In genomic region chr13:20901668-20902437, GRCh38 we compare ENCODE assay signal across 8 cellular contexts. TPM values are rescaled to one million over a fixed set of nuclear protein-coding genes. Genes with fewer than 3 reads are reported as not detected.
DNase-seq lines count a peak whose midpoint lies in the region; ATAC-seq and TF ChIP-seq lines count a peak whose summit lies in the region.

No MANE protein-coding gene starts in this region.

- no peaks in the 10 kb centered on the region for H3K9me3 Mint-ChIP-seq in activated CD4-positive, alpha-beta T cell treated with anti-CD3 and anti-CD28 coated beads, Interleukin-2, amount 10 ng/mL, durations not matched to agents 24 days and 14 days
- H3K9me3 Mint-ChIP-seq in natural killer cell = no peaks in the 10 kb centered on the region

- no peaks in the 10 kb centered on the region for H3K9me3 ChIP-seq in esophagus muscularis mucosa
- H3K9me3 ChIP-seq in upper lobe of right lung = no peaks in the 10 kb centered on the region

- intact Hi-C loops in activated CD4-positive, alpha-beta T cell treated with anti-CD3 and anti-CD28 coated beads, Interleukin-2, amount 10 ng/mL, durations not matched to agents 24 days and 14 days (cut with micrococcal nuclease) = loop anchor here (1.0 to 10.0 kb wide), 5 partner anchors 129 to 1117 kb away; partner anchors contain the start of genes EEF1AKMT1, IL17D, MRPL57 and PSPC1
- intact Hi-C loops in esophagus muscularis mucosa (cut with DNase I) = no loop called here
- intact Hi-C loops in natural killer cell (cut with micrococcal nuclease) = no loop called here
- intact Hi-C loops in upper lobe of right lung (cut with DNase I) = no loop called here

- peak overlapping the region; percentile 94 for H3K27ac Mint-ChIP-seq in activated CD4-positive, alpha-beta T cell treated with anti-CD3 and anti-CD28 coated beads, Interleukin-2, amount 10 ng/mL, durations not matched to agents 24 days and 14 days
- peak overlapping the region; percentile 84 to 97 for H3K27ac Mint-ChIP-seq in natural killer cell

- peak overlapping the region; percentile 80 to 94 (median 86) for H3K4me3 ChIP-seq in esophagus muscularis mucosa
- H3K4me3 ChIP-seq in upper lobe of right lung = peak overlapping the region; percentile 96

- H3K36me3 Mint-ChIP-seq in activated CD4-positive, alpha-beta T cell treated with anti-CD3 and anti-CD28 coated beads, Interleukin-2, amount 10 ng/mL, durations not matched to agents 24 days and 14 days (ENCODE audit: low read depth) = peaks cover 19% of the 10 kb centered on the region
- no peaks in the 10 kb centered on the region for H3K36me3 Mint-ChIP-seq in natural killer cell

- H3K27ac ChIP-seq in esophagus muscularis mucosa (replicated peaks in 1 of 4) (peak overlapping the region; percentile 90 to 98 (median 92)), upper lobe of right lung (peak overlapping the region; percentile 96)

- TF ChIP-seq POLR2A in esophagus muscularis mucosa (IDR thresholded peaks at IDR 0.05; ENCODE audit: low read depth) = no peak

- TF ChIP-seq CTCF in esophagus muscularis mucosa (IDR thresholded peaks at IDR 0.05) (no peak), natural killer cell (IDR thresholded peaks at IDR 0.05) (no peak), upper lobe of right lung (IDR thresholded peaks at IDR 0.05) (no peak)

- peaks cover 26% of the 10 kb centered on the region for H3K4me1 Mint-ChIP-seq in activated CD4-positive, alpha-beta T cell treated with anti-CD3 and anti-CD28 coated beads, Interleukin-2, amount 10 ng/mL, durations not matched to agents 24 days and 14 days
- peaks cover 22 to 23% of the 10 kb centered on the region in 2 donors for H3K4me1 Mint-ChIP-seq in natural killer cell

- H3K27me3 ChIP-seq in esophagus muscularis mucosa = no peaks in the 10 kb centered on the region
- H3K27me3 ChIP-seq in upper lobe of right lung = no peaks in the 10 kb centered on the region

- ATAC-seq in HG02678 (IDR thresholded peaks at IDR 0.05; ENCODE audit: unreplicated experiment) (peak; percentile 20), natural killer cell (peak; percentile 40 to 58 (median 46)), upper lobe of right lung (peak; percentile 70)

- WGBS in esophagus muscularis mucosa = 4% methylated on average over 17 of the region's 21 CpGs

- peaks cover 17 to 34% (median 28%) of the 10 kb centered on the region in 4 donors for H3K4me1 ChIP-seq in esophagus muscularis mucosa
- peaks cover 17% of the 10 kb centered on the region for H3K4me1 ChIP-seq in upper lobe of right lung

- TF ChIP-seq EP300 in esophagus muscularis mucosa (IDR thresholded peaks at IDR 0.05) = no peak

- peak overlapping the region; percentile 99 for H3K4me3 Mint-ChIP-seq in activated CD4-positive, alpha-beta T cell treated with anti-CD3 and anti-CD28 coated beads, Interleukin-2, amount 10 ng/mL, durations not matched to agents 24 days and 14 days
- H3K4me3 Mint-ChIP-seq in natural killer cell = peak overlapping the region; percentile 92

- H3K36me3 ChIP-seq in esophagus muscularis mucosa (peaks cover 0 to 8% (median 4%) of the 10 kb centered on the region in 4 donors), upper lobe of right lung (no peaks in the 10 kb centered on the region)

- peak; percentile 7 to 34 for DNase-seq in stimulated activated CD4-positive, alpha-beta T cell treated with anti-CD3 and anti-CD28 coated beads, Interleukin-12 subunit alpha, Interleukin-12 subunit beta, amount 100 ng/mL, for 24 hours (ENCODE audit: low read depth in 2 of 2)
- no peak for DNase-seq in stimulated activated CD4-positive, alpha-beta T cell treated with anti-CD3 and anti-CD28 coated beads, Interleukin-4, amount 100 ng/mL, for 24 hours
- DNase-seq in NCI-H1092 treated with DMSO at 0.1 percent for 48 hours (lab: John Stamatoyannopoulos, UW) (peak; percentile 38), esophagus muscularis mucosa (ENCODE audit: extremely low spot score) (no peak), natural killer cell (no peak), upper lobe of right lung (peak; percentile 73)
- DNase-seq in activated CD4-positive, alpha-beta T cell treated with anti-CD3 and anti-CD28 coated beads, Interleukin-2, amount 10 ng/mL, durations not matched to agents 24 days and 14 days = no peak

- H3K27me3 Mint-ChIP-seq in activated CD4-positive, alpha-beta T cell treated with anti-CD3 and anti-CD28 coated beads, Interleukin-2, amount 10 ng/mL, durations not matched to agents 24 days and 14 days = no peaks in the 10 kb centered on the region
- peaks cover 0 to 4% of the 10 kb centered on the region in 2 donors for H3K27me3 Mint-ChIP-seq in natural killer cell (ENCODE audit: low read depth in 2 of 2)

RNA-seq across cellular contexts. Expression of gene XPO4, which starts 0.7 kb away (rescaled TPM):
- total RNA-seq in activated CD4-positive, alpha-beta T cell treated with anti-CD3 and anti-CD28 coated beads, Interleukin-2, amount 10 ng/mL, durations not matched to agents 24 days and 14 days = 32.5 and 34.8 TPM in 2 replicates
- total RNA-seq in esophagus muscularis mucosa = 10 to 100 TPM; 12.6 to 17.3 (median 15.2) TPM
- total RNA-seq in natural killer cell = 10 to 100 TPM; 11.7 to 19.8 (median 19.7) TPM
- 20.5 TPM for total RNA-seq in upper lobe of right lung

Comparison
In these comparisons a context has a peak if more than half of its experiments do, and no peak if none do; other contexts are left out.
1. DNase-seq: peak in stimulated activated CD4-positive, alpha-beta T cell treated with anti-CD3 and anti-CD28 coated beads, Interleukin-12 subunit alpha, Interleukin-12 subunit beta, amount 100 ng/mL, for 24 hours (2 of 2), NCI-H1092 treated with DMSO at 0.1 percent for 48 hours (single experiment) and upper lobe of right lung (single experiment); none in stimulated activated CD4-positive, alpha-beta T cell treated with anti-CD3 and anti-CD28 coated beads, Interleukin-4, amount 100 ng/mL, for 24 hours (single experiment), activated CD4-positive, alpha-beta T cell treated with anti-CD3 and anti-CD28 coated beads, Interleukin-2, amount 10 ng/mL, durations not matched to agents 24 days and 14 days (single experiment), esophagus muscularis mucosa (single experiment) and natural killer cell (single experiment).
2. ATAC-seq: peak in every context shown above with its lines; median percentile 70 in upper lobe of right lung; 46 in natural killer cell; 20 in HG02678.